ENCODE assay signal across 8 cellular contexts in genomic region chr5:59367791-59368394, GRCh38.
A peak's percentile ranks its signal among the peaks of the same experiment; 100 is the strongest.
DNase-seq lines count a peak whose midpoint lies in the region; ATAC-seq and TF ChIP-seq lines count a peak whose summit lies in the region.

No MANE protein-coding gene starts in this region.

- DNase-seq in Right ventricle myocardium inferior (ENCODE audit: missing footprints) (no peak), cardiac septum (ENCODE audit: low spot score) (no peak), LNCaP clone FGC (ENCODE audit: low read depth) (peak; percentile 59), SW 1271 (lab: John Stamatoyannopoulos, UW) (peak; percentile 7 to 59), breast epithelium (ENCODE audit: low spot score in 2 of 2) (no peak), islet precursor cell (peak; percentile 68)
- peak; percentile 5 to 21 for DNase-seq in stimulated activated CD4-positive, alpha-beta T cell treated with anti-CD3 and anti-CD28 coated beads, Interleukin-1b, Interleukin-23, amount 100 ng/mL, for 4 hours (ENCODE audit: low read depth in 2 of 2)

- H3K4me3 ChIP-seq in LNCaP clone FGC (ENCODE audit: low read depth, low read length) (no peak overlapping the region), breast epithelium (no peak overlapping the region)

- intact Hi-C loops in Right ventricle myocardium inferior (cut with DNase I), result loop anchor here (2.0 to 10.0 kb wide), 3 partner anchors 149 to 483 kb away; no protein-coding TSS in a partner anchor
- intact Hi-C loops in cardiac septum (cut with DNase I), result loop anchor here (2.0 to 10.0 kb wide), 3 partner anchors 146 to 333 kb away; no protein-coding TSS in a partner anchor
- intact Hi-C loops in breast epithelium (cut with DNase I; ENCODE audit: low total_unique reads), result no loop called here

- H3K27ac ChIP-seq in breast epithelium, result no peak overlapping the region

- peak; percentile 87 for TF ChIP-seq CTCF in LNCaP clone FGC (IDR thresholded peaks at IDR 0.05; ENCODE audit: control insufficient read depth, extremely low read depth, insufficient read depth)
- peak in 2 of 3 donors; percentile 42 to 60 for TF ChIP-seq CTCF in breast epithelium (IDR thresholded peaks at IDR 0.05)

- no peak for TF ChIP-seq POLR2A in breast epithelium (IDR thresholded peaks at IDR 0.05)

- peak; percentile 59 for ATAC-seq in Right ventricle myocardium inferior
- no peak for ATAC-seq in GM18502 (IDR thresholded peaks at IDR 0.05; ENCODE audit: poor library complexity, unreplicated experiment)

- no peaks in the 10 kb centered on the region for H3K27me3 ChIP-seq in breast epithelium

- no peaks in the 10 kb centered on the region for H3K9me3 ChIP-seq in breast epithelium

- no peaks in the 10 kb centered on the region for H3K36me3 ChIP-seq in breast epithelium

- no peaks in the 10 kb centered on the region for H3K4me1 ChIP-seq in breast epithelium

Comparison
In these comparisons a context has a peak if more than half of its experiments do, and no peak if none do; other contexts are left out.
1. DNase-seq: peak in LNCaP clone FGC (single experiment), SW 1271 (2 of 2), islet precursor cell (single experiment) and stimulated activated CD4-positive, alpha-beta T cell treated with anti-CD3 and anti-CD28 coated beads, Interleukin-1b, Interleukin-23, amount 100 ng/mL, for 4 hours (2 of 2); none in Right ventricle myocardium inferior (single experiment), cardiac septum (single experiment) and breast epithelium (0 of 2).